In the genomic region with DNA sequence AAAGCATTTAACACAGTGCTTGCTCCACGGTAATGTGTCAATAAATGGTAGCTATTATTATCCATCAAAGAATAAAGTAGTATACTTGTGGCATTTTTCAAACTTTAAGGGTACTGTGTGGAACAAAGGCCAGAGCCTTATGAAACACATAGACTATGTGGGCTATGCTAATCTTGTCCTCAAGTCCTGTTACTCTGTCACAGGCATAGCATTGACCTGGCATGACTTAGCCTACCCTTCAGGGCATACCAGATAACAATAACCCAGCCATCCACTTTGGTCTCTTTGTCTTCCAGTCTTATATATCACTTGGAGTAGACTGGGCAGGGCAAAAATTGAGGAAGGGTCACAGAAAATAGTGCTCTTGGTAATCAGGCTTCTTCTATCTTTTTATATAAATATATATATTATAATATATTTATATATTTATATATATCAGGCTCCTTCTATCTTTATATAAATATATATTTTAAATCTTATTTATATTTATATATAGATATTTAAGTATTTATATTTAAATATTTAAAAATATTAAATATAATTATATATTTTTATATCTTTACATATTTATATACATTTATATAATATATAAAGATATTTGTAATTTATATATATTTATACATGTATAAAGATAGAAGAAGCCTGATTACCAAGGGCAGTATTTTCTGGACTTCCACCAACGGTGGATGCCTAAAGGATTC, we compare ENCODE assay signal across 32 cellular contexts.
"Had no signal": no experiment of that assay in that cellular context is flagged by ENCODE, and none has a peak within 500 bp of the region (broad histone marks: within the 10 kb centered on the region; RNA-seq: fewer than 3 reads in every experiment).

No MANE protein-coding gene starts in this region.

- H3K4me3 ChIP-seq: ascending aorta, cardiac muscle cell, heart right ventricle, right lobe of liver, skin epidermis, thoracic aorta, upper lobe of left lung, vagina had no signal

- H2AFZ ChIP-seq: parathyroid adenoma had no signal

- H3K9ac ChIP-seq: parathyroid adenoma had no signal

- ATAC-seq: effector memory CD8-positive, alpha-beta T cell; esophagus mucosa; naive thymus-derived CD8-positive, alpha-beta T cell; stimulated activated effector memory CD8-positive, alpha-beta T cell treated with anti-CD3 and anti-CD28 coated beads, Interleukin-12 subunit alpha, Interleukin-12 subunit beta, amount 100 ng/mL, for 72 hours had no signal

- H3K4me1 Mint-ChIP-seq: activated naive CD4-positive, alpha-beta T cell treated with anti-CD3 and anti-CD28 coated beads, Interleukin-2, amount 10 ng/mL, durations not matched to agents 7 days and 5 days; stimulated activated effector memory CD8-positive, alpha-beta T cell treated with anti-CD3 and anti-CD28 coated beads, Interleukin-12 subunit alpha, Interleukin-12 subunit beta, amount 100 ng/mL, for 72 hours had no signal

- H3K27me3 ChIP-seq: ascending aorta, cardiac muscle cell, heart right ventricle, right lobe of liver, upper lobe of left lung, vagina had no signal

- H3K79me2 ChIP-seq: parathyroid adenoma had no signal

- H3K27ac Mint-ChIP-seq: activated CD4-positive, alpha-beta memory T cell treated with anti-CD3 and anti-CD28 coated beads for 36 hours; activated naive CD4-positive, alpha-beta T cell treated with anti-CD3 and anti-CD28 coated beads, Interleukin-2, amount 10 ng/mL, durations not matched to agents 7 days and 5 days; activated naive CD8-positive, alpha-beta T cell treated with anti-CD3 and anti-CD28 coated beads, Interleukin-2, amount 10 ng/mL, durations not matched to agents 7 days and 5 days; brain; effector memory CD8-positive, alpha-beta T cell; naive thymus-derived CD8-positive, alpha-beta T cell; stimulated activated effector memory CD8-positive, alpha-beta T cell treated with anti-CD3 and anti-CD28 coated beads, Interleukin-12 subunit alpha, Interleukin-12 subunit beta, amount 100 ng/mL, for 72 hours; stimulated activated naive CD8-positive, alpha-beta T cell treated with anti-CD3 and anti-CD28 coated beads, Interleukin-15, Interleukin-2, amounts not matched to agents 100 ng/mL and 50 ng/mL, for 24 hours; T-helper 2 cell treated with Interferon-gamma antibody and Interleukin-4, amounts not matched to agents 5 μg/mL and 100 μg/mL, for 36 hours had no signal

- H3K27ac ChIP-seq: ascending aorta, cardiac muscle cell, parathyroid adenoma, right lobe of liver, thoracic aorta, vagina had no signal

- H3K4me1 ChIP-seq: right lobe of liver had no signal

- H3K9me3 ChIP-seq: ascending aorta, heart right ventricle, right lobe of liver, thoracic aorta, upper lobe of left lung, vagina had no signal

- H3K9me3 Mint-ChIP-seq: activated CD4-positive, alpha-beta memory T cell treated with anti-CD3 and anti-CD28 coated beads for 36 hours; activated naive CD4-positive, alpha-beta T cell treated with anti-CD3 and anti-CD28 coated beads, Interleukin-2, amount 10 ng/mL, durations not matched to agents 7 days and 5 days; activated naive CD8-positive, alpha-beta T cell treated with anti-CD3 and anti-CD28 coated beads, Interleukin-2, amount 10 ng/mL, durations not matched to agents 7 days and 5 days; brain; effector memory CD8-positive, alpha-beta T cell; naive thymus-derived CD8-positive, alpha-beta T cell; neural crest cell; stimulated activated effector memory CD8-positive, alpha-beta T cell treated with anti-CD3 and anti-CD28 coated beads, Interleukin-12 subunit alpha, Interleukin-12 subunit beta, amount 100 ng/mL, for 72 hours; stimulated activated naive CD8-positive, alpha-beta T cell treated with anti-CD3 and anti-CD28 coated beads, Interleukin-15, Interleukin-2, amounts not matched to agents 100 ng/mL and 50 ng/mL, for 24 hours; T-helper 2 cell treated with Interferon-gamma antibody and Interleukin-4, amounts not matched to agents 5 μg/mL and 100 μg/mL, for 36 hours had no signal

- H3K4me3 Mint-ChIP-seq: activated CD4-positive, alpha-beta memory T cell treated with anti-CD3 and anti-CD28 coated beads for 36 hours; activated naive CD4-positive, alpha-beta T cell treated with anti-CD3 and anti-CD28 coated beads, Interleukin-2, amount 10 ng/mL, durations not matched to agents 7 days and 5 days; activated naive CD8-positive, alpha-beta T cell treated with anti-CD3 and anti-CD28 coated beads, Interleukin-2, amount 10 ng/mL, durations not matched to agents 7 days and 5 days; brain; effector memory CD8-positive, alpha-beta T cell; naive thymus-derived CD8-positive, alpha-beta T cell; neural crest cell; stimulated activated effector memory CD8-positive, alpha-beta T cell treated with anti-CD3 and anti-CD28 coated beads, Interleukin-12 subunit alpha, Interleukin-12 subunit beta, amount 100 ng/mL, for 72 hours; stimulated activated naive CD8-positive, alpha-beta T cell treated with anti-CD3 and anti-CD28 coated beads, Interleukin-15, Interleukin-2, amounts not matched to agents 100 ng/mL and 50 ng/mL, for 24 hours; T-helper 2 cell treated with Interferon-gamma antibody and Interleukin-4, amounts not matched to agents 5 μg/mL and 100 μg/mL, for 36 hours had no signal

- H3K36me3 Mint-ChIP-seq: activated CD4-positive, alpha-beta memory T cell treated with anti-CD3 and anti-CD28 coated beads for 36 hours; activated naive CD4-positive, alpha-beta T cell treated with anti-CD3 and anti-CD28 coated beads, Interleukin-2, amount 10 ng/mL, durations not matched to agents 7 days and 5 days; activated naive CD8-positive, alpha-beta T cell treated with anti-CD3 and anti-CD28 coated beads, Interleukin-2, amount 10 ng/mL, durations not matched to agents 7 days and 5 days; brain; stimulated activated effector memory CD8-positive, alpha-beta T cell treated with anti-CD3 and anti-CD28 coated beads, Interleukin-12 subunit alpha, Interleukin-12 subunit beta, amount 100 ng/mL, for 72 hours had no signal

- DNase-seq: activated CD4-positive, alpha-beta memory T cell treated with anti-CD3 and anti-CD28 coated beads for 36 hours; activated CD4-positive, alpha-beta T cell treated with anti-CD3 and anti-CD28 coated beads for 48 hours; activated CD8-positive, alpha-beta memory T cell treated with anti-CD3 and anti-CD28 coated beads, Interleukin-2, amount 50 U/mL, for 4 hours; activated gamma-delta T cell; activated naive CD4-positive, alpha-beta T cell treated with anti-CD3 and anti-CD28 coated beads, Interleukin-2, amount 10 ng/mL, durations not matched to agents 7 days and 5 days; activated naive CD8-positive, alpha-beta T cell treated with anti-CD3 and anti-CD28 coated beads, Interleukin-2, amount 10 ng/mL, durations not matched to agents 7 days and 5 days; activated T-cell treated with anti-CD3 and anti-CD28 coated beads, Interleukin-2, amount 50 U/mL, for 1 hour; cortex of kidney; effector memory CD8-positive, alpha-beta T cell; foreskin fibroblast; heart right ventricle; kidney glomerular epithelial cell; mammary epithelial cell; midbrain; naive thymus-derived CD8-positive, alpha-beta T cell; nucleus accumbens; right lobe of liver; stimulated activated CD4-positive, alpha-beta T cell treated with anti-CD3 and anti-CD28 coated beads, Interleukin-4, amount 100 ng/mL, for 24 hours; T-helper 1 cell; upper lobe of left lung had no signal

- H3K27me3 Mint-ChIP-seq: activated CD4-positive, alpha-beta memory T cell treated with anti-CD3 and anti-CD28 coated beads for 36 hours; activated naive CD4-positive, alpha-beta T cell treated with anti-CD3 and anti-CD28 coated beads, Interleukin-2, amount 10 ng/mL, durations not matched to agents 7 days and 5 days; activated naive CD8-positive, alpha-beta T cell treated with anti-CD3 and anti-CD28 coated beads, Interleukin-2, amount 10 ng/mL, durations not matched to agents 7 days and 5 days; effector memory CD8-positive, alpha-beta T cell; naive thymus-derived CD8-positive, alpha-beta T cell; stimulated activated naive CD8-positive, alpha-beta T cell treated with anti-CD3 and anti-CD28 coated beads, Interleukin-15, Interleukin-2, amounts not matched to agents 100 ng/mL and 50 ng/mL, for 24 hours had no signal

- H3K36me3 ChIP-seq: ascending aorta, cardiac muscle cell, heart right ventricle, right lobe of liver, thoracic aorta, upper lobe of left lung, vagina had no signal
